13 cellular contexts compared by ENCODE assay signal in the genomic region with DNA sequence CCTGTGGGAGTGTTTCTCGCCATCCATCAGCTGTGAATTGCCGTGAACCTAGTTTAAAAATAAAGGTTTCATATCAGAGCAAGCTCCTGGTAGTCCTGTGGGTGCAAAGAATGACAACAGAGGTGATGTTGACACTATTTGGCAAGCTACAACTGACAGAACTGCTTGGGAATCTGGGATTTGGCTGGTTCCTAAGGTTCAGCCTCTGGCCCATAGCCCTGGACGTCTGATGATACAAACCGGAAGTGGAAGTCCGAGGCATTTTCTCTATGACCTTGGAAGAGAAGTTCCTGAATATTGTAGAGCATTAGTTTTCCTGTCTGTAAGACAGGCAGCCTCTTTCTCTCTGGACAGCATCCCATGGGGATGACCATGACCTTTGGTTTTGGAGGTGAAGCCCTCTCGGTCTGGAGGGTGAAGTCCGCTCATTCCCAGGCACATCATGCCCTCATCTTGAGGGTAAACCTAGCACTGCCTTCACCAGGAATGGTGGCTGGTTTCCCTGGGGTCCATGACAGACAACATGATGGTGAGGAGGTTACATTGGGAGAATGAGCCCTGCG. TPM values are rescaled to one million over a fixed set of nuclear protein-coding genes. Genes with fewer than 3 reads are reported as not detected.
DNase-seq lines count a peak whose midpoint lies in the region; ATAC-seq and TF ChIP-seq lines count a peak whose summit lies in the region.
"Had no signal": no experiment of that assay in that cellular context is flagged by ENCODE, and none has a peak within 500 bp of the region (broad histone marks: within the 10 kb centered on the region; RNA-seq: fewer than 3 reads in every experiment).

No MANE protein-coding gene starts in this region.

- ATAC-seq in Right ventricle myocardium superior (ENCODE audit: poor library complexity) = peak; percentile 88
- ATAC-seq in omental fat pad (ENCODE audit: low FRiP score) = peak; percentile 49
- ATAC-seq in HG02973 (IDR thresholded peaks at IDR 0.05; ENCODE audit: unreplicated experiment) = no peak
- no peak for ATAC-seq in GM21360 (IDR thresholded peaks at IDR 0.05; ENCODE audit: unreplicated experiment)
- ATAC-seq: activated CD4-positive, alpha-beta T cell treated with anti-CD3 and anti-CD28 coated beads for 36 hours had no signal

- no peak overlapping the region for H3K27ac Mint-ChIP-seq in MCF 10A (ENCODE audit: low read depth, unreplicated experiment)

- H3K4me1 ChIP-seq in breast epithelium = peaks cover 0 to 6% of the 10 kb centered on the region in 2 donors

- H3K36me3 Mint-ChIP-seq in MCF 10A (ENCODE audit: insufficient read depth, unreplicated experiment) = no peaks in the 10 kb centered on the region

- H3K4me3 ChIP-seq in breast epithelium = no peak overlapping the region
- H3K4me3 ChIP-seq: thyroid gland had no signal

- H3K4me3 Mint-ChIP-seq in MCF 10A (ENCODE audit: unreplicated experiment) = no peak overlapping the region
- H3K4me3 Mint-ChIP-seq: activated CD4-positive, alpha-beta T cell treated with anti-CD3 and anti-CD28 coated beads for 36 hours had no signal

- TF ChIP-seq CTCF in breast epithelium (IDR thresholded peaks at IDR 0.05) (no peak), MCF 10A (IDR thresholded peaks at IDR 0.05; ENCODE audit: unreplicated experiment) (no peak), omental fat pad (IDR thresholded peaks at IDR 0.05) (no peak)

- no peak for TF ChIP-seq POLR2A in breast epithelium (IDR thresholded peaks at IDR 0.05)

- H3K27me3 Mint-ChIP-seq in MCF 10A (ENCODE audit: insufficient read depth, unreplicated experiment) = no peaks in the 10 kb centered on the region
- H3K27me3 Mint-ChIP-seq: activated CD4-positive, alpha-beta T cell treated with anti-CD3 and anti-CD28 coated beads for 36 hours had no signal

- no peaks in the 10 kb centered on the region for H3K36me3 ChIP-seq in breast epithelium
- H3K36me3 ChIP-seq: thyroid gland had no signal

- BruUV-seq in MCF 10A (replicated peaks; lab: Mats Ljungman, UMichigan) = no TSS peak

- no peaks in the 10 kb centered on the region for H3K9me3 ChIP-seq in breast epithelium
- H3K9me3 ChIP-seq: thyroid gland had no signal

- peak overlapping the region; percentile 20 to 36 for H3K27ac ChIP-seq in breast epithelium
- H3K27ac ChIP-seq: KMS-11 had no signal

- no peaks in the 10 kb centered on the region for H3K27me3 ChIP-seq in breast epithelium
- H3K27me3 ChIP-seq: thyroid gland had no signal

- DNase-seq in breast epithelium (ENCODE audit: low spot score in 2 of 2) (no peak), MCF 10A (ENCODE audit: unreplicated experiment) (no peak), Right ventricle myocardium superior (no peak), omental fat pad (ENCODE audit: low spot score) (no peak), GM19240 (ENCODE audit: insufficient read length, low spot score) (no peak), dedifferentiated amniotic fluid mesenchymal stem cell (ENCODE audit: extremely low spot score) (no peak)
- DNase-seq: activated CD4-positive, alpha-beta T cell treated with anti-CD3 and anti-CD28 coated beads for 36 hours; mesendoderm; NCI-H1930; thyroid gland had no signal

- POLR2A ChIA-PET in MCF 10A (lab: Yijun Ruan, JAX) = interaction anchor here (0.6 kb wide), 1 partner anchor 65 kb away, joined by 3 read pairs; no protein-coding TSS in a partner anchor

- CTCF ChIA-PET in MCF 10A (lab: Yijun Ruan, JAX) = interaction anchor here (0.7 to 1.2 kb wide), 2 partner anchors 57 to 93 kb away, joined by 3 read pairs; no protein-coding TSS in a partner anchor

- H3K9me3 Mint-ChIP-seq in MCF 10A (ENCODE audit: unreplicated experiment) = no peaks in the 10 kb centered on the region

- peaks cover 11% of the 10 kb centered on the region for H3K4me1 Mint-ChIP-seq in MCF 10A (ENCODE audit: insufficient read depth, unreplicated experiment)

- intact Hi-C loops in breast epithelium (cut with DNase I; ENCODE audit: low total_unique reads) (no loop called here), MCF 10A (cut with micrococcal nuclease) (no loop called here), Right ventricle myocardium superior (cut with DNase I) (no loop called here)

RNA-seq across cellular contexts. Expression of gene GATAD2A, which starts 29.1 kb away (rescaled TPM):
- total RNA-seq in breast epithelium (10 to 100 TPM; 29.1 to 38.7 (median 33.6) TPM), MCF 10A (2022) (77.4 and 91.5 TPM in 2 replicates), Right ventricle myocardium superior (24.3 TPM), omental fat pad (10 to 100 TPM; 25.9 to 80.3 (median 35.9) TPM)

Comparison
In these comparisons a context has a peak if more than half of its experiments do, and no peak if none do; other contexts are left out.
1. ATAC-seq: peak in Right ventricle myocardium superior (single experiment) and omental fat pad (single experiment); none in HG02973 (single experiment) and GM21360 (single experiment).